In the genomic region with DNA sequence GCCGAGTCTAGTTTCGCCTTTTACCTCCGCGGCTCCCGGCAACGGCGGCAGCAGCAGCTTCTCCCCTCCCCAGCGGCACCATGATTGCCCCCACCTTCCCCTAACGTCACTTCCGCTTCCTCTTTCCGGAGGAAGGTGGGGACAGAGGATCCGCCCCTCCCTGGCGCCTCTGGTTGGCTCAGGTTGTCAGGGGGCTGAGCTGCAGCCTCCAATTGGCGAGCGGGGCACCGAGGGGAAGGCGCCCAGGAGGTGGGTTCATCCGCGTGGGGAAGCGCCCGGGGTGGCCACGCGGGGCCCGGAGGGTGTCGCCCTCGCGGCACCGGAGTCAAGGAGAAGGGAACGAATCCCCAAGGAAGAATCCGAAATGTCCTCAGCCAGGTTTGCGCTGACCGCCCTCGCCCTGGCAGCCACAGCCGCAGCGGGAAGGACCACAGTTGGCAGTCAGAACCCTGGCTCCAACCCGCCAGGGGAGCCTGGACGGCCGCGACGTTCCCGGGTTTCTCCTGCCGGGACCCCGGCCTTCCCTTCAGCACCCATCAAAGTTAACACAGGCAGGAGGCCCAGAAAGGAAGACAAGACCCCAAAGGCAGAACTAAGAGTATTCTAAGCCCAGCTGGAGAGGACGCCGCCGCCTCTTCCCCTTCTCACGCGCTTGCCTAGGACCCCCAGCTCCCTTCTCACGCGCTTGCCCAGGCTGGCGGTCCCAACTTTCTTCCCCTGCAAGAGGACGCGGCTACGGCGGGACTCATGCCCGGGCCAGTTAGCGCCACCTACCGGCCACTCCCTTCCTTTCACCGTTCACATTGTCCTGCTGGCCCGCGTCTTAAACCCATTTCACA, we compare ENCODE assay signal across 8 cellular contexts. TPM values are rescaled to one million over a fixed set of nuclear protein-coding genes. Genes with fewer than 3 reads are reported as not detected.
DNase-seq lines count a peak whose midpoint lies in the region; ATAC-seq, FAIRE-seq and TF ChIP-seq lines count a peak whose summit lies in the region.

MTF1 (minus strand) TSS at position 86 of the 839 bp plus-strand sequence. CDS start 1,934 bp downstream, outside the sequence.

- peak within 1 kb of the TSS; percentile 91 for H3K4me2 ChIP-seq in keratinocyte (ENCODE audit: control insufficient read depth, extremely low read depth, insufficient read depth, low read depth, low read length)

- TF ChIP-seq CTCF in keratinocyte (optimal IDR thresholded peaks at IDR 0.05 in 1 of 3, IDR thresholded peaks at IDR 0.05 in 1 of 3, conservative IDR thresholded peaks at IDR 0.05 in 1 of 3; ENCODE audit: extremely low read depth in 1 of 3, insufficient read depth in 2 of 3, low read length in 3 of 3), result peak; percentile 91 to 96 (median 92)

- H3K79me2 ChIP-seq in keratinocyte (ENCODE audit: control insufficient read depth, insufficient read depth, low read length), result peaks cover 40% of the 10 kb centered on the region

- H3K36me3 Mint-ChIP-seq in central memory CD8-positive, alpha-beta T cell (ENCODE audit: insufficient read depth), result peaks cover 23% of the 10 kb centered on the region

- dilution Hi-C loops in keratinocyte (cut with MboI; ENCODE audit: extremely low pct_ligation_motif_present, low sequenced_read_pairs), result no loop called here

- H2AFZ ChIP-seq in keratinocyte (ENCODE audit: control insufficient read depth, low read length), result peak within 1 kb of the TSS; percentile 94

- H3K36me3 ChIP-seq in keratinocyte (ENCODE audit: control insufficient read depth in 2 of 2, extremely low read depth in 1 of 2, insufficient read depth in 2 of 2, low read length in 2 of 2), result peaks cover 7 to 13% of the 10 kb centered on the region in 2 experiments

- DNase-seq in AG20443 (ENCODE audit: low spot score), result peak; percentile 99
- peak; percentile 92 to 98 for DNase-seq in NCI-H446 (lab: John Stamatoyannopoulos, UW)
- DNase-seq in activated CD4-positive, CD25-positive, alpha-beta regulatory T cell treated with anti-CD3 and anti-CD28 coated beads, Interleukin-2, amount 50 U/mL, for 16 hours (ENCODE audit: low read depth, low spot score), result peak; percentile 96
- DNase-seq in central memory CD8-positive, alpha-beta T cell (ENCODE audit: low spot score in 2 of 2), result peak; percentile 90 to 96
- peak; percentile 54 for DNase-seq in keratinocyte (ENCODE audit: low read depth, low spot score)
- peak; percentile 91 to 92 for DNase-seq in stimulated activated CD4-positive, alpha-beta T cell treated with anti-CD3 and anti-CD28 coated beads, Interleukin-15, amount 100 ng/mL, for 1 hour (ENCODE audit: low read depth in 1 of 2, low spot score in 1 of 2)

- no peaks in the 10 kb centered on the region for H3K27me3 Mint-ChIP-seq in central memory CD8-positive, alpha-beta T cell

- H4K20me1 ChIP-seq in keratinocyte (ENCODE audit: control insufficient read depth, extremely low read depth, insufficient read depth, low read length), result no peaks in the 10 kb centered on the region

- H3K4me3 Mint-ChIP-seq in central memory CD8-positive, alpha-beta T cell, result peak within 1 kb of the TSS; percentile 98

- H3K4me1 ChIP-seq in keratinocyte (ENCODE audit: control insufficient read depth, extremely low read depth, insufficient read depth, low read length), result peaks cover 27% of the 10 kb centered on the region

- peak within 1 kb of the TSS; percentile 97 for H3K27ac Mint-ChIP-seq in central memory CD8-positive, alpha-beta T cell (ENCODE audit: low read depth)

- peak within 1 kb of the TSS; percentile 93 to 100 (median 100) for H3K4me3 ChIP-seq in keratinocyte (ENCODE audit: control insufficient read depth in 2 of 3, extremely low read depth in 1 of 3, insufficient read depth in 2 of 3, low read depth in 1 of 3, low read length in 3 of 3)

- peak; percentile 5 for FAIRE-seq in keratinocyte (lab: Jason Lieb, UNC)

- H3K9me3 ChIP-seq in keratinocyte (ENCODE audit: control insufficient read depth, low read depth, low read length), result no peaks in the 10 kb centered on the region

- H3K9me3 Mint-ChIP-seq in central memory CD8-positive, alpha-beta T cell, result no peaks in the 10 kb centered on the region

- H3K27ac ChIP-seq in keratinocyte (ENCODE audit: control insufficient read depth, insufficient read depth, low read length), result peak within 1 kb of the TSS; percentile 95

- H3K4me1 Mint-ChIP-seq in central memory CD8-positive, alpha-beta T cell, result peaks cover 24% of the 10 kb centered on the region

- no peaks in the 10 kb centered on the region for H3K27me3 ChIP-seq in keratinocyte (ENCODE audit: control insufficient read depth, extremely low read depth, insufficient read depth, low read length)

- H3K9me1 ChIP-seq in keratinocyte (ENCODE audit: control insufficient read depth, extremely low read depth, insufficient read depth, low read length), result no peaks in the 10 kb centered on the region

- peak within 1 kb of the TSS; percentile 99 for H3K9ac ChIP-seq in keratinocyte (ENCODE audit: control insufficient read depth, extremely low read depth, insufficient read depth, low read length)

- peak; percentile 95 for ATAC-seq in GM19025 (IDR thresholded peaks at IDR 0.05; ENCODE audit: low read depth, unreplicated experiment)
- ATAC-seq in HG03342 (IDR thresholded peaks at IDR 0.05; ENCODE audit: unreplicated experiment), result peak; percentile 90
- peak; percentile 99 for ATAC-seq in central memory CD8-positive, alpha-beta T cell (replicated peaks; ENCODE audit: extremely low read depth, poor library complexity, severe bottlenecking)

RNA-seq across cellular contexts. Expression of gene MTF1, which starts in this region (rescaled TPM):
- 10.5 to 13.1 TPM (median 10.7 TPM) in 3 replicates for polyA plus RNA-seq in keratinocyte
- 12.1 TPM for polyA plus RNA-seq in keratinocyte (2011; ENCODE audit: low read depth)
- 8.3 and 14.9 TPM in 2 replicates for polyA plus RNA-seq in keratinocyte (2011; cell fraction: cytosol; rRNA removed)
- 22.8 and 24.1 TPM in 2 replicates for polyA plus RNA-seq in keratinocyte (2011; cell fraction: nucleus; rRNA removed)
- polyA plus RNA-seq in keratinocyte (2012; ENCODE audit: low replicate concordance), result 8.1 and 8.5 TPM in 2 replicates
- 12.4 to 37.0 TPM (median 15.4 TPM) in 3 replicates for polyA minus RNA-seq in keratinocyte
- polyA minus RNA-seq in keratinocyte (2011; cell fraction: cytosol; rRNA and poly(A)+ RNA removed), result 7.7 TPM
- 11.8 and 25.6 TPM in 2 replicates for polyA minus RNA-seq in keratinocyte (2011; cell fraction: nucleus; rRNA and poly(A)+ RNA removed)

Comparison
In these comparisons a context has a peak if more than half of its experiments do, and no peak if none do; other contexts are left out.
1. Peak in every context shown above with its lines: DNase-seq, ATAC-seq, H3K4me3 ChIP-seq and H3K27ac ChIP-seq.